29 cellular contexts compared by ENCODE assay signal in genomic region chr2:7749895-7750559, GRCh38.
"Had no signal": no experiment of that assay in that cellular context is flagged by ENCODE, and none has a peak within 500 bp of the region (broad histone marks: within the 10 kb centered on the region; RNA-seq: fewer than 3 reads in every experiment).

No MANE protein-coding gene starts in this region.

- H3K4me3 ChIP-seq: adrenal gland, breast epithelium, MG63, SJSA1 had no signal

- H3K9ac ChIP-seq: KMS-11 had no signal

- H3K36me3 ChIP-seq: adrenal gland, breast epithelium, MG63, SJSA1 had no signal

- H3K27ac Mint-ChIP-seq: activated B cell treated with CpG ODN at 0.5 μM for 24 hours; activated CD4-positive, alpha-beta memory T cell treated with anti-CD3 and anti-CD28 coated beads, Interleukin-2, amount 10 ng/mL, durations not matched to agents 7 days and 5 days; activated naive CD8-positive, alpha-beta T cell treated with anti-CD3 and anti-CD28 coated beads, Interleukin-2, amount 10 ng/mL, durations not matched to agents 7 days and 5 days; T-cell had no signal

- H3K4me1 ChIP-seq: adrenal gland, breast epithelium, SJSA1 had no signal

- H3K4me1 Mint-ChIP-seq: activated B cell treated with CpG ODN at 0.5 μM for 24 hours had no signal

- H3K27ac ChIP-seq: adrenal gland, KMS-11, SJSA1 had no signal

- H3K27me3 ChIP-seq: adrenal gland, breast epithelium, MG63, SJSA1 had no signal

- H3K27me3 Mint-ChIP-seq: activated CD4-positive, alpha-beta memory T cell treated with anti-CD3 and anti-CD28 coated beads, Interleukin-2, amount 10 ng/mL, durations not matched to agents 7 days and 5 days; activated naive CD8-positive, alpha-beta T cell treated with anti-CD3 and anti-CD28 coated beads, Interleukin-2, amount 10 ng/mL, durations not matched to agents 7 days and 5 days; IgD-negative memory B cell; T-cell had no signal

- H3K36me3 Mint-ChIP-seq: IgD-negative memory B cell had no signal

- H3K4me2 ChIP-seq: KMS-11 had no signal

- ATAC-seq: Panc1 had no signal

- H3K4me3 Mint-ChIP-seq: activated B cell treated with CpG ODN at 0.5 μM for 24 hours; activated CD4-positive, alpha-beta memory T cell treated with anti-CD3 and anti-CD28 coated beads, Interleukin-2, amount 10 ng/mL, durations not matched to agents 7 days and 5 days; IgD-negative memory B cell; T-cell had no signal

- DNase-seq: activated B cell treated with CpG ODN at 0.5 μM for 24 hours; activated CD4-positive, alpha-beta memory T cell treated with anti-CD3 and anti-CD28 coated beads, Interleukin-2, amount 10 ng/mL, durations not matched to agents 7 days and 5 days; activated CD4-positive, alpha-beta T cell treated with anti-CD3 and anti-CD28 coated beads for 1 hour; activated CD4-positive, alpha-beta T cell treated with anti-CD3 and anti-CD28 coated beads, Interleukin-2, amount 50 U/mL, for 1 hour; activated CD8-positive, alpha-beta memory T cell treated with anti-CD3 and anti-CD28 coated beads, Interleukin-2, amount 50 U/mL, for 48 hours; activated naive CD4-positive, alpha-beta T cell treated with anti-CD3 and anti-CD28 coated beads, Interleukin-2, amount 50 U/mL, for 16 hours; activated naive CD8-positive, alpha-beta T cell treated with anti-CD3 and anti-CD28 coated beads, Interleukin-2, amount 10 ng/mL, durations not matched to agents 7 days and 5 days; activated T-cell treated with anti-CD3 and anti-CD28 coated beads, Interleukin-2, amount 50 U/mL, for 1 hour; adrenal gland; anterior cingulate cortex; central memory CD4-positive, alpha-beta T cell; MG63; NCI-H1092 treated with DMSO at 0.1 percent for 48 hours; NCI-H1436 treated with DMSO at 0.1 percent for 48 hours; NCI-H1930; NCI-H345; NCI-H510A; NCI-H526 treated with DMSO at 0.1 percent for 48 hours; NCI-H82; Right ventricle myocardium superior; RPMI8226; T-cell; T-helper 2 cell; T1000 had no signal
